In genomic region chr17:77107506-77108433, GRCh38 we compare ENCODE assay signal across 7 cellular contexts. TPM values are rescaled to one million over a fixed set of nuclear protein-coding genes. Genes with fewer than 3 reads are reported as not detected.
A peak's percentile ranks its signal among the peaks of the same experiment; 100 is the strongest.
DNase-seq lines count a peak whose midpoint lies in the region; ATAC-seq and TF ChIP-seq lines count a peak whose summit lies in the region.

No MANE protein-coding gene starts in this region.

- no peaks in the 10 kb centered on the region for H3K36me3 Mint-ChIP-seq in osteocyte (ENCODE audit: unreplicated experiment)

- H3K27me3 Mint-ChIP-seq in osteocyte (ENCODE audit: unreplicated experiment), result no peaks in the 10 kb centered on the region

- H3K27ac Mint-ChIP-seq in osteocyte (ENCODE audit: unreplicated experiment), result no peak overlapping the region

- no peak for TF ChIP-seq CTCF in osteocyte (IDR thresholded peaks at IDR 0.05)

- peak; percentile 63 for ATAC-seq in GM18873 (IDR thresholded peaks at IDR 0.05; ENCODE audit: low FRiP score, unreplicated experiment)
- ATAC-seq in HG03280 (IDR thresholded peaks at IDR 0.05; ENCODE audit: unreplicated experiment), result peak; percentile 76
- ATAC-seq in GM21526 (IDR thresholded peaks at IDR 0.05; ENCODE audit: low FRiP score, unreplicated experiment), result no peak

- DNase-seq in activated gamma-delta T cell treated with anti-CD3 and anti-CD28 coated beads, Interleukin-2, amount 50 U/mL, for 16 hours (ENCODE audit: low read depth), result peak; percentile 60
- DNase-seq in stimulated activated CD4-positive, alpha-beta T cell treated with anti-CD3 and anti-CD28 coated beads, Interleukin-2, amount 100 ng/mL, for 48 hours, result peak; percentile 25 to 26
- DNase-seq in osteocyte (ENCODE audit: extremely low spot score, unreplicated experiment) (no peak), NOMO-1 (lab: John Stamatoyannopoulos, UW; ENCODE audit: unreplicated experiment in 2 of 2) (no peak)

- H3K4me1 Mint-ChIP-seq in osteocyte (ENCODE audit: unreplicated experiment), result peaks cover 24% of the 10 kb centered on the region

- H3K4me3 Mint-ChIP-seq in osteocyte (ENCODE audit: unreplicated experiment), result no peak overlapping the region

- no peaks in the 10 kb centered on the region for H3K9me3 Mint-ChIP-seq in osteocyte (ENCODE audit: unreplicated experiment)

RNA-seq across cellular contexts. Expression of gene SEC14L1, which starts 33.0 kb away (rescaled TPM):
- 82.9 and 90.5 TPM in 2 replicates for total RNA-seq in osteocyte

Comparison
In these comparisons a context has a peak if more than half of its experiments do, and no peak if none do; other contexts are left out.
1. DNase-seq: peak in activated gamma-delta T cell treated with anti-CD3 and anti-CD28 coated beads, Interleukin-2, amount 50 U/mL, for 16 hours (single experiment) and stimulated activated CD4-positive, alpha-beta T cell treated with anti-CD3 and anti-CD28 coated beads, Interleukin-2, amount 100 ng/mL, for 48 hours (2 of 2); none in osteocyte (single experiment) and NOMO-1 (0 of 2).